ENCODE assay signal across 1 cellular context in the genomic region with DNA sequence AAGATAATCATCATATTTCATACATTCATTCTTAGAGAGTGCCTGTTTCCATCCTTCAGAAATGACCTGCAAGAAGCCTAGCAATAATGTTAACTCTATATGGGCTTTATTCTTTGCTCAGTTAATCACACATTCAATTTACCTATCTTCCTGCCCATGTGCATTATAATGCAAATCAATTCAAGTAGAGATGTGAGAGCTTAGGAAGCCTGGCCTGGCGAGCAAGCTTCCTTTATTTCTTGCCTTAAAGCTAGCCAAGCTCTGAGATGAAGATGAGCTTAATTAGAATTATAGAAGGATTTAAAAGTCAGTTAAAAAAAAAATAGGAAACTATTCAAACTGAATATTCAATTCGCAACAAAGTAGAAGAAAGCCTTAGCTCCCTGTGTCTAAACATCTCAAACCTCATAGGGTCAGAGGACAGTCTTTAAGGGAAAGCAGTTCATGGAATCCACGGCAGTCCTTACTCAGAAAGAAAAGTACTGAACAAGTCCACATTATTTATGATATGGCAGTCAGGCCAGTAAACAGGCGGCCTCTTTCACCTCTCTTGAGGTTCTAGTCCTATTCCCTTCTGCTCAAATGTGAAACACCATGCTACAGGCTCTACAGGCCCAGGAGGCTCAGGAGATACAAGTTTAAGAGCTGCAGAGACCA.
TF ChIP-seq lines count a peak whose summit lies in the region.

No MANE protein-coding gene starts in this region.

TF ChIP-seq in GM12878, 131 proteins besides CTCF, POLR2A, EP300 and RAD21 (continued from another document):
- TF ChIP-seq EGR1 (IDR thresholded peaks at IDR 0.05; ENCODE audit: borderline replicate concordance in 1 of 2, low read depth in 2 of 2, low read length in 2 of 2) = no peak
- TF ChIP-seq CBX5 (IDR thresholded peaks at IDR 0.05; ENCODE audit: low read depth) = no peak
